8 cellular contexts compared by ENCODE assay signal in the genomic region with DNA sequence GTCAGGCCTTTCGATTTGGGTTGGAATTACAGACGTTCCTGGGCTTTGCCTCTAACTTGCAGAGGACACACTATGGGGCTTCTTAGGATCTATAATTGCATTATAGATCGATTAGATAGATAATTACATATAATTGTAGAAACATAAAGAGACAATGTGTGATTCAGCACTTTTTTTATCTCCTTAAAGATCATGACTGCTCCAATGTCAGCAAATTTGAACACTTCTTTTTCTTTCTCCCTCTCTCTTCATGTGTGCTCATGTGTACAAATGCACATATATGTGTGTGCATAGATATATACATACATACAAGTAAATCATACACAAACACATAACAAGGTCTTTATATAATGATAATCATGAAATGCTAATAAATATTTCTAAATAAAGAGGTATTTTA.
"Had no signal": no experiment of that assay in that cellular context is flagged by ENCODE, and none has a peak within 500 bp of the region (broad histone marks: within the 10 kb centered on the region; RNA-seq: fewer than 3 reads in every experiment).

No MANE protein-coding gene starts in this region.

- DNase-seq: GDM1, GF-D8 had no signal

- FAIRE-seq: G401.6, GM12878, GM12891, GM12892, GM18507, GM19239 had no signal

- ATAC-seq: GM12878 had no signal

- H3K4me3 ChIP-seq: GM12878 had no signal
